Comparison of ENCODE assay signal across 11 cellular contexts in the genomic region with DNA sequence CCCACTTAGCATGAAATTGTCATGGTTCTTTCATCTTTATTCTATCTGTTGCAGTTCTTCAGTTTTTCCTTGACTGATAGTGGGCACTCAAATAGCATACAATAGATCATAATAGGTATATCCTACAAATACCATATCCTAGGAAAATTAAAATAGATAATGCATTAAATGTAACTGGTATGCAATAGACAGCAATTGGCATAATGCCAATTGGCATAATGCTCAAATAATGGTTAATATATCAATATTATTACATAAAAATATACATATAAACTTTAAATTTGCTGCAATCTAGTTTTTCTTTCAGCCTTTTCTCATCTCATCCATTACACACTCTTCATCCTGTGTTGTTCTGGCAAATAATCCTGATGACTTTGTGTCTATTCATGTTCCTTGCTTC.
"Had no signal": no experiment of that assay in that cellular context is flagged by ENCODE, and none has a peak within 500 bp of the region (broad histone marks: within the 10 kb centered on the region; RNA-seq: fewer than 3 reads in every experiment).

No MANE protein-coding gene starts in this region.

- FAIRE-seq: H1, H54 had no signal

- ATAC-seq: GM23338, HCT116 had no signal

- H3K9me3 ChIP-seq: HAP-1 had no signal

- H3K9ac ChIP-seq: GM23248 had no signal

- H3K4me1 ChIP-seq: HAP-1 had no signal

- H3K36me3 ChIP-seq: HAP-1 had no signal

- H2AFZ ChIP-seq: GM23248, GM23338 had no signal

- DNase-seq: GM23248, GOT3, H7, H9, HCEC 1CT, HFFc6 had no signal

- H3K4me2 ChIP-seq: GM23338 had no signal

- H3K4me3 ChIP-seq: GM23248, GM23338, HAP-1 had no signal

- H3K27ac ChIP-seq: GM23248 had no signal
